1 cellular context compared by ENCODE assay signal in the genomic region with DNA sequence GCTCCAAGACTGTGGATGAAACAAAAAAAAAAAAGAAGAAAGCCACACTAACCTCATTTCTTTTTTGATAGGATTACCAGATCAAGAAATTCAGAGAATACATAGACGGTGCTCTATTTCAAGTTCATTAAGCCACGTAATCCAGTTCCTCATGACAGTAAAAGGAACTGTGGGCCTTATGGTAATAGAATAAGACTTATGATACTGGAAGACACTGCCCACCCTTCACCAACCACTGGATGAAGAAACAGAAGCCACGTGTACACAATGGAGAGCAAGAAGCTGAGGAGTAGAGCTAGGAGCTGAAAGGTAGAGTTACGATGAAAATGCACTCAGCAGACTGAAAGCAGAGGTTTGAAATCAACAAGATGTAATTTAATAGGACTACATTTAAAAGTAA.
TF ChIP-seq lines count a peak whose summit lies in the region.

No MANE protein-coding gene starts in this region.

TF ChIP-seq in GM12891, 5 proteins besides CTCF, POLR2A, EP300 and RAD21 (continued from another document):
- no peak for TF ChIP-seq POU2F2 (IDR thresholded peaks at IDR 0.05; ENCODE audit: low read depth, low read length)
- TF ChIP-seq SPI1 (IDR thresholded peaks at IDR 0.05; ENCODE audit: low read depth, low read length) = no peak
- no peak for TF ChIP-seq TAF1 (IDR thresholded peaks at IDR 0.05; ENCODE audit: low read depth, low read length)
